In the genomic region with DNA sequence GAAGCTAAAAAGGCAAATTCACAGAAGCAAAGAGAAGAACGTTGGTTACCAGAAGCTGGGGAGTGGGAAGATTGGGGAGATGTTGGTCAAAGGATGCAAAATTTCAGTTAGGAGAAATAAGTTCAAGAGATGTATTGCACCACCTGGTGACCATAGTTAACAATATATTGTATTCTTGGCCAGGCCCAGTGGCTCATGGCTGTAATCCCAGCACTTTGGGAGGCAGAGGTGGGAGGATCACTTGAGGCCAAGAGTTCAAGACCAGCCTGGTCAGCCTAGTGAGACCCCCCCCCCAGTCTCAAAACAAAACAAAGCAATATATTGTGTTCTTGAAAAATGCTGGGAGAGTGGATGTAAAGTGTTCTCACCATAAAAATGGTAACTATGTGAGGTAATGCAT, we compare ENCODE assay signal across 25 cellular contexts.
DNase-seq lines count a peak whose midpoint lies in the region; ATAC-seq and TF ChIP-seq lines count a peak whose summit lies in the region.
"Had no signal": no experiment of that assay in that cellular context is flagged by ENCODE, and none has a peak within 500 bp of the region (broad histone marks: within the 10 kb centered on the region; RNA-seq: fewer than 3 reads in every experiment).

No MANE protein-coding gene starts in this region.

- POLR2A ChIA-PET in SK-N-SH (lab: Yijun Ruan, JAX) = no interaction called here

- H3F3A ChIP-seq in SK-N-SH (replicated peaks; ENCODE audit: insufficient read depth) = no peaks in the 10 kb centered on the region
- H3F3A ChIP-seq in MM.1S (ENCODE audit: insufficient read depth, low read length) = no peaks in the 10 kb centered on the region

- H2AFZ ChIP-seq in SK-N-SH (ENCODE audit: low read depth) = no peak overlapping the region
- no peak overlapping the region for H2AFZ ChIP-seq in MM.1S (ENCODE audit: low read length)

- TF ChIP-seq EP300 in SK-N-SH (IDR thresholded peaks at IDR 0.05; ENCODE audit: borderline replicate concordance in 1 of 2, low read depth in 1 of 2, low read length in 1 of 2) = no peak

- H3K9me2 ChIP-seq in SK-N-SH (no peaks in the 10 kb centered on the region), MM.1S (replicated peaks; ENCODE audit: insufficient read depth, low read length) (no peaks in the 10 kb centered on the region)

- TF ChIP-seq CTCF in SK-N-SH (IDR thresholded peaks at IDR 0.05) (0 out of 2 replicates have a peak, but pooled peaks have one; percentile 12), MM.1S (IDR thresholded peaks at IDR 0.05; ENCODE audit: low read length) (no peak), foreskin keratinocyte (conservative IDR thresholded peaks at IDR 0.05) (peak; percentile 40)

- ATAC-seq in SK-N-SH treated with all-trans-retinoic acid at 6 μM for 48 hours = no peak
- no peak for ATAC-seq in foreskin keratinocyte
- no peak for ATAC-seq in HG02642 (IDR thresholded peaks at IDR 0.05; ENCODE audit: poor library complexity, unreplicated experiment)
- no peak for ATAC-seq in HG02852 (IDR thresholded peaks at IDR 0.05; ENCODE audit: unreplicated experiment)
- no peak for ATAC-seq in HG03175 (IDR thresholded peaks at IDR 0.05; ENCODE audit: unreplicated experiment)
- ATAC-seq: activated T-cell treated with anti-CD3 and anti-CD28 coated beads, Interleukin-2, amount 50 U/mL, for 4 hours; esophagus mucosa; left lobe of liver; stimulated activated naive CD8-positive, alpha-beta T cell treated with anti-CD3 and anti-CD28 coated beads, Interleukin-15, amount 100 ng/mL, for 72 hours; T-helper 17 cell had no signal

- H3K27ac ChIP-seq in SK-N-SH (ENCODE audit: low read depth in 2 of 2, low read length in 1 of 2) = no peak overlapping the region
- H3K27ac ChIP-seq in MM.1S (ENCODE audit: low read length) = no peak overlapping the region
- H3K27ac ChIP-seq in foreskin keratinocyte = no peak overlapping the region
- H3K27ac ChIP-seq: adrenal gland; BLaER1 treated with 17β-estradiol and CSF1 and Interleukin-3, amounts not matched to agents 10 nM and 100 nM; brain microvascular endothelial cell; SJSA1; thyroid gland had no signal

- DNase-seq in SK-N-SH (no peak), MM.1S (peak; percentile 19), RKO (ENCODE audit: low spot score) (peak; percentile 22), foreskin keratinocyte (no peak)
- DNase-seq: activated CD4-positive, alpha-beta T cell treated with anti-CD3 and anti-CD28 coated beads, Interleukin-2, amount 10 ng/mL, durations not matched to agents 24 days and 14 days; activated T-cell treated with anti-CD3 and anti-CD28 coated beads, Interleukin-2, amount 50 U/mL, for 4 hours; adrenal gland; brain microvascular endothelial cell; effector memory CD4-positive, alpha-beta T cell; EL; foreskin melanocyte; mesenchymal stem cell; NCI-H1694; stimulated activated naive CD8-positive, alpha-beta T cell treated with anti-CD3 and anti-CD28 coated beads, Interleukin-15, amount 100 ng/mL, for 72 hours; T-helper 17 cell; thyroid gland had no signal

- H3K4me3 ChIP-seq in SK-N-SH (ENCODE audit: low read depth in 2 of 2, low read length in 1 of 2) = no peak overlapping the region
- no peak overlapping the region for H3K4me3 ChIP-seq in MM.1S (ENCODE audit: low read length)
- H3K4me3 ChIP-seq: adrenal gland; BLaER1 treated with 17β-estradiol and CSF1 and Interleukin-3, amounts not matched to agents 10 nM and 100 nM; SJSA1; thyroid gland had no signal

- H3K9ac ChIP-seq in SK-N-SH (no peak overlapping the region), MM.1S (ENCODE audit: low read length) (no peak overlapping the region)
- H3K9ac ChIP-seq: BLaER1 treated with 17β-estradiol and CSF1 and Interleukin-3, amounts not matched to agents 10 nM and 100 nM had no signal

- H3K36me3 ChIP-seq in SK-N-SH (replicated peaks in 1 of 2; ENCODE audit: control insufficient read depth in 1 of 2, insufficient read depth in 2 of 2, low read length in 1 of 2) (no peaks in the 10 kb centered on the region), MM.1S (replicated peaks; ENCODE audit: insufficient read depth, low read length) (no peaks in the 10 kb centered on the region)
- H3K36me3 ChIP-seq: adrenal gland; BLaER1 treated with 17β-estradiol and CSF1 and Interleukin-3, amounts not matched to agents 10 nM and 100 nM; brain microvascular endothelial cell; SJSA1; thyroid gland had no signal

- WGBS in SK-N-SH (ENCODE audit: low lambda C conversion rate) = 0% methylated on average over 1 of the region's 1 CpG

- H3K4me1 ChIP-seq in SK-N-SH (ENCODE audit: control insufficient read depth in 1 of 2, insufficient read depth in 2 of 2, low read depth in 1 of 2, low read length in 1 of 2) = no peaks in the 10 kb centered on the region
- H3K4me1 ChIP-seq in MM.1S (ENCODE audit: low read length) = peaks cover 12% of the 10 kb centered on the region; the same call in 1 of the 2 replicates
- H3K4me1 ChIP-seq in foreskin keratinocyte = no peaks in the 10 kb centered on the region
- H3K4me1 ChIP-seq: adrenal gland, Caco-2, SJSA1, thyroid gland had no signal

- TF ChIP-seq RAD21 in SK-N-SH (IDR thresholded peaks at IDR 0.05; ENCODE audit: low read length) = no peak

- H3K27me3 ChIP-seq in SK-N-SH (ENCODE audit: insufficient read depth) (no peaks in the 10 kb centered on the region), MM.1S (replicated peaks; ENCODE audit: insufficient read depth, low read length) (no peaks in the 10 kb centered on the region), foreskin keratinocyte (no peaks in the 10 kb centered on the region)
- H3K27me3 ChIP-seq: BLaER1 treated with 17β-estradiol and CSF1 and Interleukin-3, amounts not matched to agents 10 nM and 100 nM; brain microvascular endothelial cell; SJSA1; thyroid gland had no signal

- H3K4me2 ChIP-seq in SK-N-SH (no peak overlapping the region), MM.1S (ENCODE audit: low read depth, low read length) (no peak overlapping the region)
- H3K4me2 ChIP-seq: BLaER1 treated with 17β-estradiol and CSF1 and Interleukin-3, amounts not matched to agents 10 nM and 100 nM had no signal

- H4K20me1 ChIP-seq in SK-N-SH (ENCODE audit: insufficient read depth) = no peaks in the 10 kb centered on the region
- no peaks in the 10 kb centered on the region for H4K20me1 ChIP-seq in MM.1S (ENCODE audit: insufficient read depth, low read length)
- H4K20me1 ChIP-seq: BLaER1 treated with 17β-estradiol and CSF1 and Interleukin-3, amounts not matched to agents 10 nM and 100 nM had no signal

- no peaks in the 10 kb centered on the region for H3K9me3 ChIP-seq in SK-N-SH
- no peaks in the 10 kb centered on the region for H3K9me3 ChIP-seq in MM.1S (replicated peaks; ENCODE audit: insufficient read depth, low read length)
- H3K9me3 ChIP-seq: adrenal gland; BLaER1 treated with 17β-estradiol and CSF1 and Interleukin-3, amounts not matched to agents 10 nM and 100 nM; Caco-2; SJSA1; thyroid gland had no signal

- no peaks in the 10 kb centered on the region for H3K79me2 ChIP-seq in SK-N-SH (ENCODE audit: insufficient read depth)
- no peaks in the 10 kb centered on the region for H3K79me2 ChIP-seq in MM.1S (ENCODE audit: low read length)

- CTCF ChIA-PET in SK-N-SH (lab: Yijun Ruan, JAX) = no interaction called here

TF ChIP-seq in SK-N-SH, 30 proteins besides CTCF, POLR2A, EP300 and RAD21 (continues in another document):
- TF ChIP-seq JUND (IDR thresholded peaks at IDR 0.05) (no peak), RCOR1 (IDR thresholded peaks at IDR 0.05; ENCODE audit: low read length) (no peak)
- TF ChIP-seq, protein P1, sequence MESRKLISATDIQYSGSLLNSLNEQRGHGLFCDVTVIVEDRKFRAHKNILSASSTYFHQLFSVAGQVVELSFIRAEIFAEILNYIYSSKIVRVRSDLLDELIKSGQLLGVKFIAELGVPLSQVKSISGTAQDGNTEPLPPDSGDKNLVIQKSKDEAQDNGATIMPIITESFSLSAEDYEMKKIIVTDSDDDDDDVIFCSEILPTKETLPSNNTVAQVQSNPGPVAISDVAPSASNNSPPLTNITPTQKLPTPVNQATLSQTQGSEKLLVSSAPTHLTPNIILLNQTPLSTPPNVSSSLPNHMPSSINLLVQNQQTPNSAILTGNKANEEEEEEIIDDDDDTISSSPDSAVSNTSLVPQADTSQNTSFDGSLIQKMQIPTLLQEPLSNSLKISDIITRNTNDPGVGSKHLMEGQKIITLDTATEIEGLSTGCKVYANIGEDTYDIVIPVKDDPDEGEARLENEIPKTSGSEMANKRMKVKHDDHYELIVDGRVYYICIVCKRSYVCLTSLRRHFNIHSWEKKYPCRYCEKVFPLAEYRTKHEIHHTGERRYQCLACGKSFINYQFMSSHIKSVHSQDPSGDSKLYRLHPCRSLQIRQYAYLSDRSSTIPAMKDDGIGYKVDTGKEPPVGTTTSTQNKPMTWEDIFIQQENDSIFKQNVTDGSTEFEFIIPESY (IDR thresholded peaks at IDR 0.05; ENCODE audit: borderline replicate concordance, low read depth) = no peak

TF ChIP-seq in SK-N-SH treated with all-trans-retinoic acid at 6 μM for 48 hours, 23 proteins besides CTCF, POLR2A, EP300 and RAD21:
- no peak for TF ChIP-seq PPARA (CRISPR knock-in tag; IDR thresholded peaks at IDR 0.05; ENCODE audit: borderline replicate concordance)
- no peak for TF ChIP-seq SNAI2 (CRISPR knock-in tag; IDR thresholded peaks at IDR 0.05)
- no peak for TF ChIP-seq TCF4 (CRISPR knock-in tag; IDR thresholded peaks at IDR 0.05; ENCODE audit: borderline replicate concordance)

Comparison
In these comparisons a context has a peak if more than half of its experiments do, and no peak if none do; other contexts are left out.
1. DNase-seq: peak in MM.1S (single experiment) and RKO (single experiment); none in SK-N-SH (single experiment) and foreskin keratinocyte (0 of 2).